Comparison of ENCODE assay signal across 12 cellular contexts in the genomic region with DNA sequence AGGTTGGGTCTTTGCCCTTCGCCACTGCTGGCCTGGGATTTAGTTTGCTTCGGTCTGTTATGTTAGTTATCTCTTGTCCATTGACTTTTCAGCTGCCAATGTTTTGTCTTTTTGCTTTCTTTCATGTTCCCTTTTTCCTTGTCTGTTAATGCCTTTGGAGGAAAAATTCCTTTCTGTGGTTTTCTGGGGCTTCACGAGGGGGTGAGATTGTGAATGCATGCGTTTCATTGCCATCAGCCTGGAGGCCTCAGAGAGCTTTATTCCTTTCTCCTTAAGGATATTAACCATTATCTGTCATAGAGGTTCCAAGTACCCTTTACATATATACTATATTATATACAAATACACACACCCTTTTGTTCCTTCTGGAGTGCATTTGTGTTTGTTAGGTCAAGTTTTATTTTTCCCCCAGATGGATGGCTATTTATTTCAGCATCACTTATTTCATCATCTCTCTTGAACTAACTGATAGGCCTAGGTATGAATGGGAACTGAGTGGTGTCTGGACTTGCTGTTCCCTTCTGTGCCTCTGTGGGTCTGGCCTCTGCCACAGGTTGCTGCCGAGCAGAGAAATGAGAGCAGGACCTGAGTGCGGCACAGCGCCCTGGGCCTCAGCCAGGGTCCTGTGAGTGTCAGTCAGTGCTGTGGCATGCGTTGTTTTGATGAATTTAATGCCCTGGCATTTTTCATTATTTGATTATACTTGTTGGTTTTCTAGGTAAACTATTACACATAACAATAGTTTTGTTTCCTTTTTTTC.
DNase-seq lines count a peak whose midpoint lies in the region; ATAC-seq lines count a peak whose summit lies in the region.
"Had no signal": no experiment of that assay in that cellular context is flagged by ENCODE, and none has a peak within 500 bp of the region (broad histone marks: within the 10 kb centered on the region; RNA-seq: fewer than 3 reads in every experiment).

No MANE protein-coding gene starts in this region.

- H3K27ac Mint-ChIP-seq in activated T-cell treated with anti-CD3 and anti-CD28 coated beads, Interleukin-2, amount 50 U/mL, for 24 hours, result peak overlapping the region; percentile 75
- peak overlapping the region; percentile 37 for H3K27ac Mint-ChIP-seq in T-helper 2 cell treated with Interferon-gamma antibody and Interleukin-4, amounts not matched to agents 5 μg/mL and 100 μg/mL, for 36 hours
- H3K27ac Mint-ChIP-seq in stimulated activated effector memory CD8-positive, alpha-beta T cell treated with anti-CD3 and anti-CD28 coated beads, Interleukin-12 subunit alpha, Interleukin-12 subunit beta, amount 100 ng/mL, for 72 hours, result peak overlapping the region; percentile 30

- no peak overlapping the region for H3K4me3 Mint-ChIP-seq in activated T-cell treated with anti-CD3 and anti-CD28 coated beads, Interleukin-2, amount 50 U/mL, for 24 hours
- H3K4me3 Mint-ChIP-seq in T-helper 2 cell treated with Interferon-gamma antibody and Interleukin-4, amounts not matched to agents 5 μg/mL and 100 μg/mL, for 36 hours, result peak overlapping the region; percentile 65
- no peak overlapping the region for H3K4me3 Mint-ChIP-seq in stimulated activated effector memory CD8-positive, alpha-beta T cell treated with anti-CD3 and anti-CD28 coated beads, Interleukin-12 subunit alpha, Interleukin-12 subunit beta, amount 100 ng/mL, for 72 hours

- H3K4me1 Mint-ChIP-seq in activated T-cell treated with anti-CD3 and anti-CD28 coated beads, Interleukin-2, amount 50 U/mL, for 24 hours (ENCODE audit: low read depth), result peaks cover 83% of the 10 kb centered on the region
- peaks cover 65% of the 10 kb centered on the region for H3K4me1 Mint-ChIP-seq in T-helper 2 cell treated with Interferon-gamma antibody and Interleukin-4, amounts not matched to agents 5 μg/mL and 100 μg/mL, for 36 hours (ENCODE audit: low read depth)
- H3K4me1 Mint-ChIP-seq in stimulated activated effector memory CD8-positive, alpha-beta T cell treated with anti-CD3 and anti-CD28 coated beads, Interleukin-12 subunit alpha, Interleukin-12 subunit beta, amount 100 ng/mL, for 72 hours, result peaks cover 26% of the 10 kb centered on the region

- H3K9me3 Mint-ChIP-seq in activated T-cell treated with anti-CD3 and anti-CD28 coated beads, Interleukin-2, amount 50 U/mL, for 24 hours, result no peaks in the 10 kb centered on the region
- H3K9me3 Mint-ChIP-seq in T-helper 2 cell treated with Interferon-gamma antibody and Interleukin-4, amounts not matched to agents 5 μg/mL and 100 μg/mL, for 36 hours, result no peaks in the 10 kb centered on the region
- H3K9me3 Mint-ChIP-seq in stimulated activated effector memory CD8-positive, alpha-beta T cell treated with anti-CD3 and anti-CD28 coated beads, Interleukin-12 subunit alpha, Interleukin-12 subunit beta, amount 100 ng/mL, for 72 hours, result no peaks in the 10 kb centered on the region

- no peaks in the 10 kb centered on the region for H3K27me3 Mint-ChIP-seq in activated T-cell treated with anti-CD3 and anti-CD28 coated beads, Interleukin-2, amount 50 U/mL, for 24 hours
- no peaks in the 10 kb centered on the region for H3K27me3 Mint-ChIP-seq in T-helper 2 cell treated with Interferon-gamma antibody and Interleukin-4, amounts not matched to agents 5 μg/mL and 100 μg/mL, for 36 hours (ENCODE audit: low read depth)

- no peak for ATAC-seq in stimulated activated effector memory CD8-positive, alpha-beta T cell treated with anti-CD3 and anti-CD28 coated beads, Interleukin-12 subunit alpha, Interleukin-12 subunit beta, amount 100 ng/mL, for 72 hours
- no peak for ATAC-seq in GM21619 (IDR thresholded peaks at IDR 0.05; ENCODE audit: unreplicated experiment)
- ATAC-seq: PC-3 had no signal

- no peak for DNase-seq in activated T-cell treated with anti-CD3 and anti-CD28 coated beads, Interleukin-2, amount 50 U/mL, for 24 hours
- DNase-seq in activated T-cell treated with anti-CD3 and anti-CD28 coated beads for 4 hours, result no peak
- DNase-seq in T-helper 2 cell treated with Interferon-gamma antibody and Interleukin-4, amounts not matched to agents 5 μg/mL and 100 μg/mL, for 36 hours (ENCODE audit: low spot score), result no peak
- peak; percentile 39 for DNase-seq in amniotic epithelial cell (ENCODE audit: low read depth)
- no peak for DNase-seq in stimulated activated effector memory CD8-positive, alpha-beta T cell treated with anti-CD3 and anti-CD28 coated beads, Interleukin-12 subunit alpha, Interleukin-12 subunit beta, amount 100 ng/mL, for 72 hours (ENCODE audit: low spot score in 2 of 2)
- DNase-seq in stimulated activated naive CD4-positive, alpha-beta T cell treated with Interleukin-2 at 50 U/mL for 16 hours (lab: John Stamatoyannopoulos, UW), result no peak
- DNase-seq in hypothalamus (lab: John Stamatoyannopoulos, UW), result no peak
- DNase-seq: adrenal gland, NCI-H2029, NCI-H524 treated with DMSO at 0.1 percent for 48 hours, PC-3 had no signal

- no peaks in the 10 kb centered on the region for H3K36me3 Mint-ChIP-seq in activated T-cell treated with anti-CD3 and anti-CD28 coated beads, Interleukin-2, amount 50 U/mL, for 24 hours (ENCODE audit: low read depth)
- peaks cover 4% of the 10 kb centered on the region for H3K36me3 Mint-ChIP-seq in T-helper 2 cell treated with Interferon-gamma antibody and Interleukin-4, amounts not matched to agents 5 μg/mL and 100 μg/mL, for 36 hours (ENCODE audit: low read depth)
- no peaks in the 10 kb centered on the region for H3K36me3 Mint-ChIP-seq in stimulated activated effector memory CD8-positive, alpha-beta T cell treated with anti-CD3 and anti-CD28 coated beads, Interleukin-12 subunit alpha, Interleukin-12 subunit beta, amount 100 ng/mL, for 72 hours
